1 cellular context compared by ENCODE assay signal in genomic region chr19:6767357-6768235, GRCh38.
TF ChIP-seq lines count a peak whose summit lies in the region.

SH2D3A (minus strand) TSS chr19:6767435; CDS start chr19:6763748, 3,687 bp downstream.

TF ChIP-seq in HepG2, 621 proteins besides CTCF, POLR2A, EP300 and RAD21 (continued from another document and continues in another):
- TF ChIP-seq KIAA2018 (CRISPR knock-in tag; IDR thresholded peaks at IDR 0.05; ENCODE audit: borderline replicate concordance) (no peak), KLF15 (CRISPR knock-in tag; IDR thresholded peaks at IDR 0.05; ENCODE audit: borderline replicate concordance) (no peak), ZSCAN29 (CRISPR knock-in tag; conservative IDR thresholded peaks at IDR 0.05) (no peak), ZNF616 (CRISPR knock-in tag; IDR thresholded peaks at IDR 0.05; ENCODE audit: low read depth) (no peak), ZEB1 (IDR thresholded peaks at IDR 0.05; ENCODE audit: insufficient replicate concordance, low read depth) (peak; percentile 43), ARID5B (CRISPR knock-in tag; IDR thresholded peaks at IDR 0.05) (0 out of 2 replicates have a peak, but pooled peaks have one; percentile 0), ZNF331 (CRISPR knock-in tag; IDR thresholded peaks at IDR 0.05) (no peak), ZNF772 (CRISPR knock-in tag; IDR thresholded peaks at IDR 0.05) (no peak), GTF2F1 (IDR thresholded peaks at IDR 0.05; ENCODE audit: low read length) (no peak), YEATS4 (CRISPR knock-in tag; IDR thresholded peaks at IDR 0.05; ENCODE audit: borderline replicate concordance) (no peak), PAXIP1 (CRISPR knock-in tag; conservative IDR thresholded peaks at IDR 0.05) (no peak), POLR2G (IDR thresholded peaks at IDR 0.05; ENCODE audit: low read depth, low read length) (peak; percentile 52; the same call in 1 of the 2 replicates), RERE (CRISPR knock-in tag; IDR thresholded peaks at IDR 0.05; ENCODE audit: low read depth) (no peak), KDM4B (CRISPR knock-in tag; IDR thresholded peaks at IDR 0.05) (no peak), HIVEP1 (CRISPR knock-in tag; IDR thresholded peaks at IDR 0.05) (no peak), CHD4 (IDR thresholded peaks at IDR 0.05; ENCODE audit: borderline replicate concordance, low read length) (no peak), ZNF513 (CRISPR knock-in tag; conservative IDR thresholded peaks at IDR 0.05) (no peak), CREB1 (IDR thresholded peaks at IDR 0.05) (no peak), CREB1 (CRISPR knock-in tag; IDR thresholded peaks at IDR 0.05) (0 out of 2 replicates have a peak, but pooled peaks have one; percentile 9), GABPB1 (CRISPR knock-in tag; IDR thresholded peaks at IDR 0.05) (peak; percentile 62; the same call in 1 of the 2 replicates), ETS1 (CRISPR knock-in tag; IDR thresholded peaks at IDR 0.05) (no peak), ZNF790 (CRISPR knock-in tag; IDR thresholded peaks at IDR 0.05; ENCODE audit: borderline replicate concordance) (no peak), HDAC1 (CRISPR knock-in tag; IDR thresholded peaks at IDR 0.05) (0 out of 2 replicates have a peak, but pooled peaks have one; percentile 26), ARNT (IDR thresholded peaks at IDR 0.05) (no peak), ZNF543 (CRISPR knock-in tag; IDR thresholded peaks at IDR 0.05) (no peak), FUBP1 (CRISPR knock-in tag; IDR thresholded peaks at IDR 0.05; ENCODE audit: borderline replicate concordance) (no peak), FOXA3 (CRISPR knock-in tag; IDR thresholded peaks at IDR 0.05) (no peak), RBM39 (IDR thresholded peaks at IDR 0.05; ENCODE audit: low read depth, low read length, poor library complexity, severe bottlenecking) (peak; percentile 57), MTA1 (CRISPR knock-in tag; IDR thresholded peaks at IDR 0.05; ENCODE audit: borderline replicate concordance) (peak; percentile 42; the same call in 1 of the 2 replicates)
